In genomic region chr17:42025191-42025579, GRCh38 we compare ENCODE assay signal across 10 cellular contexts. TPM values are rescaled to one million over a fixed set of nuclear protein-coding genes. Genes with fewer than 3 reads are reported as not detected.
A peak's percentile ranks its signal among the peaks of the same experiment; 100 is the strongest.
DNase-seq lines count a peak whose midpoint lies in the region; ATAC-seq and TF ChIP-seq lines count a peak whose summit lies in the region.
"Had no signal": no experiment of that assay in that cellular context is flagged by ENCODE, and none has a peak within 500 bp of the region (broad histone marks: within the 10 kb centered on the region; RNA-seq: fewer than 3 reads in every experiment).

No MANE protein-coding gene starts in this region.

- H3K36me3 ChIP-seq in colonic mucosa (peaks cover 14% of the 10 kb centered on the region), ascending aorta (peaks cover 24 to 28% of the 10 kb centered on the region in 2 donors)

- H3K27ac ChIP-seq in colonic mucosa, result peak overlapping the region; percentile 74
- H3K27ac ChIP-seq in ascending aorta, result peak overlapping the region in 1 of 2 donors; percentile 0

- peak; percentile 33 for ATAC-seq in stimulated activated naive CD8-positive, alpha-beta T cell treated with anti-CD3 and anti-CD28 coated beads, Interleukin-15, amount 100 ng/mL, for 72 hours
- no peak for ATAC-seq in stimulated activated naive CD8-positive, alpha-beta T cell treated with anti-CD3 and anti-CD28 coated beads, Interleukin-15, Interleukin-2, amounts not matched to agents 100 U/mL and 50 U/mL, for 24 hours
- ATAC-seq in natural killer cell, result no peak
- no peak for ATAC-seq in GM19467 (IDR thresholded peaks at IDR 0.05; ENCODE audit: unreplicated experiment)
- no peak for ATAC-seq in GM21619 (IDR thresholded peaks at IDR 0.05; ENCODE audit: unreplicated experiment)
- no peak for ATAC-seq in GM19351 (IDR thresholded peaks at IDR 0.05; ENCODE audit: unreplicated experiment)

- H3K9ac ChIP-seq in colonic mucosa (ENCODE audit: low read depth in 2 of 2, low read length in 2 of 2), result no peak overlapping the region

- H3K4me1 Mint-ChIP-seq in stimulated activated naive CD8-positive, alpha-beta T cell treated with anti-CD3 and anti-CD28 coated beads, Interleukin-15, amount 100 ng/mL, for 72 hours, result peaks cover 32% of the 10 kb centered on the region
- H3K4me1 Mint-ChIP-seq in natural killer cell, result peaks cover 25 to 35% of the 10 kb centered on the region in 2 donors

- no peaks in the 10 kb centered on the region for H3K36me3 Mint-ChIP-seq in natural killer cell

- H3K9me3 ChIP-seq in colonic mucosa (no peaks in the 10 kb centered on the region), ascending aorta (no peaks in the 10 kb centered on the region)

- H3K27me3 ChIP-seq in colonic mucosa, result no peaks in the 10 kb centered on the region
- H3K27me3 ChIP-seq in ascending aorta, result no peaks in the 10 kb centered on the region

- intact Hi-C loops in colonic mucosa (cut with DNase I), result loop anchor here (2.0 to 5.0 kb wide), 3 partner anchors 60 to 92 kb away; no protein-coding TSS in a partner anchor
- intact Hi-C loops in natural killer cell (cut with micrococcal nuclease), result loop anchor here (1.0 kb wide), 1 partner anchor 91 kb away; no protein-coding TSS in a partner anchor
- intact Hi-C loops in ascending aorta (cut with DNase I), result loop anchor here (1.0 to 10.0 kb wide), 2 partner anchors 91 to 1880 kb away; partner anchors contain the start of gene CASC3

- H3K4me1 ChIP-seq in colonic mucosa, result peaks cover 19% of the 10 kb centered on the region
- H3K4me1 ChIP-seq in ascending aorta, result peaks cover 3 to 17% of the 10 kb centered on the region in 2 donors

- DNase-seq in stimulated activated naive CD8-positive, alpha-beta T cell treated with anti-CD3 and anti-CD28 coated beads, Interleukin-15, amount 100 ng/mL, for 72 hours, result no peak
- no peak for DNase-seq in stimulated activated naive CD8-positive, alpha-beta T cell treated with anti-CD3 and anti-CD28 coated beads, Interleukin-15, Interleukin-2, amounts not matched to agents 100 U/mL and 50 U/mL, for 24 hours
- no peak for DNase-seq in colonic mucosa
- no peak for DNase-seq in natural killer cell
- no peak for DNase-seq in ascending aorta (ENCODE audit: low spot score in 2 of 2)

- H3K4me3 ChIP-seq in colonic mucosa (no peak overlapping the region), ascending aorta (no peak overlapping the region)

- TF ChIP-seq CTCF in colonic mucosa (IDR thresholded peaks at IDR 0.05) (peak; percentile 4), natural killer cell (IDR thresholded peaks at IDR 0.05) (peak; percentile 55), ascending aorta (IDR thresholded peaks at IDR 0.05) (no peak)

- H3K27me3 Mint-ChIP-seq in stimulated activated naive CD8-positive, alpha-beta T cell treated with anti-CD3 and anti-CD28 coated beads, Interleukin-15, amount 100 ng/mL, for 72 hours, result no peaks in the 10 kb centered on the region
- no peaks in the 10 kb centered on the region for H3K27me3 Mint-ChIP-seq in natural killer cell (ENCODE audit: low read depth in 2 of 2)
- H3K27me3 Mint-ChIP-seq: CD4-positive, CD25-positive, alpha-beta regulatory T cell had no signal

- H3K9me3 Mint-ChIP-seq in stimulated activated naive CD8-positive, alpha-beta T cell treated with anti-CD3 and anti-CD28 coated beads, Interleukin-15, amount 100 ng/mL, for 72 hours, result no peaks in the 10 kb centered on the region
- H3K9me3 Mint-ChIP-seq in natural killer cell, result no peaks in the 10 kb centered on the region
- H3K9me3 Mint-ChIP-seq: activated T-cell treated with anti-CD3 and anti-CD28 coated beads, Interleukin-2, amount 50 U/mL, for 4 hours; CD4-positive, CD25-positive, alpha-beta regulatory T cell had no signal

- H3K27ac Mint-ChIP-seq in stimulated activated naive CD8-positive, alpha-beta T cell treated with anti-CD3 and anti-CD28 coated beads, Interleukin-15, amount 100 ng/mL, for 72 hours, result peak overlapping the region in 1 of 2 donors; percentile 87
- peak overlapping the region; percentile 43 to 84 for H3K27ac Mint-ChIP-seq in natural killer cell

- no peak overlapping the region for H3K4me3 Mint-ChIP-seq in stimulated activated naive CD8-positive, alpha-beta T cell treated with anti-CD3 and anti-CD28 coated beads, Interleukin-15, amount 100 ng/mL, for 72 hours
- no peak overlapping the region for H3K4me3 Mint-ChIP-seq in natural killer cell
- H3K4me3 Mint-ChIP-seq: activated T-cell treated with anti-CD3 and anti-CD28 coated beads, Interleukin-2, amount 50 U/mL, for 4 hours had no signal

RNA-seq across cellular contexts. Expression of gene NKIRAS2, which starts 5.3 kb away (rescaled TPM):
- total RNA-seq in colonic mucosa (10 to 100 TPM; 25.8 to 26.3 TPM), natural killer cell (10 to 100 TPM; 17.5 to 20.9 (median 19.3) TPM), ascending aorta (63.6 TPM)

RNA-seq across cellular contexts. Expression of gene DNAJC7, which starts 7.9 kb away (rescaled TPM):
- total RNA-seq in colonic mucosa (100 to 1,000 TPM in 1 of 2 donors, 10 to 100 TPM in 1; 82.7 to 103 TPM), natural killer cell (100 to 1,000 TPM; 123 to 159 (median 149) TPM), ascending aorta (79.7 TPM)

RNA-seq across cellular contexts. Expression of gene C17orf113, which starts 25.2 kb away (rescaled TPM):
- total RNA-seq in colonic mucosa (1 to 10 TPM in 1 of 2 donors, under 1 TPM in 1; 0.84 to 1.2 TPM), natural killer cell (under 1 TPM; 0.25 to 0.28 (median 0.26) TPM), ascending aorta (0.21 TPM)

RNA-seq across cellular contexts. Expression of gene CNP, which starts 58.6 kb away (rescaled TPM):
- 10 to 100 TPM; 44.7 to 49.4 TPM for total RNA-seq in colonic mucosa
- total RNA-seq in natural killer cell, result 10 to 100 TPM; 32.4 to 44.8 (median 38.2) TPM
- 72.9 TPM for total RNA-seq in ascending aorta

Comparison
In these comparisons a context has a peak if more than half of its experiments do, and no peak if none do; other contexts are left out.
1. CTCF ChIP-seq: peak in colonic mucosa (single experiment) and natural killer cell (single experiment); none in ascending aorta (0 of 3).